Comparison of ENCODE assay signal across 20 cellular contexts in the genomic region with DNA sequence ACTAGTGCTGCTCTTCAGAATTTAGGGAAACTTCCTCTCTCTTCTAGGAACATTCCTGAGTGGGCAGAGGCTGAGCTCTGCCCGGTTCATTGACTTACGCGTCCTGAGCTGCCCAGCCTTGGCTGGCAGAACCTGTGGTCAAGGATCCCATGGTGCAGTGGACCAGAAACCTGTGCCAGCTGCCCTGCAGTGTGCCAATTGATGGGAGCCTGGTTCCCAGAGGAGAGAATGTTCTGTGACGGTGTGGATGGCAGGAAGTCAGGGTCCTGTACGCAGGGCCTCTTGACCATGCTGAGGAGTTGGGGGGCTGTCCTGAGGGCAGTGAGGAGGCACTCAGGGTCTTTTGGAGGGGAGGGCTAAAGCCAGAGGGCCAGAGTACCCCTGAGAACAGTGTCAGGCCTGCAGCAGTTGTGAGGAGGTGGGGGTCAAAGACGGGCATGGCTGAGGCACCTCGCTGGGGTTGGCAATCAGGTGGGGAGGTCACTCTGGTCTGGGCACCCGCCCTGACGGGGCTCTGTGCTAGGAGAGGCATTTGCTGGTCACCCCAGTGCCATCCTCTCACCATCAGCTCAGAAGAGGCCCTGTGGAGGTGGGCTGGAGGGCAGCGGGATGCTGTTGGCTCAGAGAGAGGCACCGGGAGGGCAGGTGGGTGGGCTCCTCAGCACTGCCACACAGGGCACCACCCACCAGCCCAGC.
DNase-seq lines count a peak whose midpoint lies in the region; ATAC-seq and TF ChIP-seq lines count a peak whose summit lies in the region.
"Had no signal": no experiment of that assay in that cellular context is flagged by ENCODE, and none has a peak within 500 bp of the region (broad histone marks: within the 10 kb centered on the region; RNA-seq: fewer than 3 reads in every experiment).

No MANE protein-coding gene starts in this region.

- peaks cover 8% of the 10 kb centered on the region for H3K27me3 Mint-ChIP-seq in activated CD4-positive, alpha-beta T cell treated with anti-CD3 and anti-CD28 coated beads, Interleukin-2, amount 10 ng/mL, durations not matched to agents 7 days and 5 days
- H3K27me3 Mint-ChIP-seq in mesothelial cell of epicardium (ENCODE audit: low read depth) (peaks cover 24% of the 10 kb centered on the region), type B pancreatic cell (peaks cover 23% of the 10 kb centered on the region)

- POLR2A ChIA-PET in activated CD4-positive, alpha-beta T cell treated with anti-CD3 and anti-CD28 coated beads, Interleukin-2, amount 10 ng/mL, durations not matched to agents 7 days and 5 days (lab: Charles Lee), result no interaction called here

- no peak overlapping the region for H3K27ac Mint-ChIP-seq in activated CD4-positive, alpha-beta T cell treated with anti-CD3 and anti-CD28 coated beads, Interleukin-2, amount 10 ng/mL, durations not matched to agents 7 days and 5 days
- H3K27ac Mint-ChIP-seq in mesothelial cell of epicardium, result no peak overlapping the region
- no peak overlapping the region for H3K27ac Mint-ChIP-seq in type B pancreatic cell
- H3K27ac Mint-ChIP-seq: T-helper 17 cell had no signal

- ATAC-seq in Right ventricle myocardium inferior (peak; percentile 60), GM18907 (IDR thresholded peaks at IDR 0.05; ENCODE audit: unreplicated experiment) (no peak), GM21381 (IDR thresholded peaks at IDR 0.05; ENCODE audit: unreplicated experiment) (no peak)
- ATAC-seq: GM12878, left colon, T-helper 17 cell had no signal

- TF ChIP-seq CTCF in mesothelial cell of epicardium (IDR thresholded peaks at IDR 0.05; ENCODE audit: unreplicated experiment) (no peak), type B pancreatic cell (conservative IDR thresholded peaks at IDR 0.05) (no peak)

- intact Hi-C loops in Right ventricle myocardium inferior (cut with DNase I), result no loop called here

- CTCF ChIA-PET in activated CD4-positive, alpha-beta T cell treated with anti-CD3 and anti-CD28 coated beads, Interleukin-2, amount 10 ng/mL, durations not matched to agents 7 days and 5 days (lab: Charles Lee), result no interaction called here

- H3K4me3 Mint-ChIP-seq in activated CD4-positive, alpha-beta T cell treated with anti-CD3 and anti-CD28 coated beads, Interleukin-2, amount 10 ng/mL, durations not matched to agents 7 days and 5 days, result no peak overlapping the region
- H3K4me3 Mint-ChIP-seq in mesothelial cell of epicardium (no peak overlapping the region), type B pancreatic cell (no peak overlapping the region)
- H3K4me3 Mint-ChIP-seq: T-helper 17 cell had no signal

- peak; percentile 1 for DNase-seq in activated CD4-positive, alpha-beta T cell treated with anti-CD3 and anti-CD28 coated beads, Interleukin-2, amount 10 ng/mL, durations not matched to agents 7 days and 5 days
- DNase-seq in activated CD4-positive, alpha-beta T cell treated with anti-CD3 and anti-CD28 coated beads, Interleukin-2, amount 50 U/mL, for 1 hour, result no peak
- DNase-seq in Right ventricle myocardium inferior (ENCODE audit: missing footprints), result no peak
- DNase-seq in mesothelial cell of epicardium (ENCODE audit: low spot score in 2 of 2, unreplicated experiment in 2 of 2), result peak; percentile 3 to 27
- peak; percentile 50 for DNase-seq in type B pancreatic cell (ENCODE audit: extremely low spot score, unreplicated experiment)
- no peak for DNase-seq in amniotic stem cell (lab: John Stamatoyannopoulos, UW)
- DNase-seq: activated naive CD4-positive, alpha-beta T cell; DMS 273 treated with DMSO at 0.1 percent for 48 hours; GF-D8; Kasumi-1; NCI-H1092 treated with DMSO at 0.1 percent for 48 hours; NCI-H2107; NCI-H526; small intestine; stimulated activated CD8-positive, alpha-beta memory T cell treated with anti-CD3 and anti-CD28 coated beads, Interleukin-4, amount 100 ng/mL, for 48 hours; T-helper 17 cell had no signal

- no peaks in the 10 kb centered on the region for H3K4me1 Mint-ChIP-seq in activated CD4-positive, alpha-beta T cell treated with anti-CD3 and anti-CD28 coated beads, Interleukin-2, amount 10 ng/mL, durations not matched to agents 7 days and 5 days
- H3K4me1 Mint-ChIP-seq in mesothelial cell of epicardium, result no peaks in the 10 kb centered on the region
- H3K4me1 Mint-ChIP-seq in type B pancreatic cell (ENCODE audit: unreplicated experiment), result no peaks in the 10 kb centered on the region
- H3K4me1 Mint-ChIP-seq: T-helper 17 cell had no signal

- no peaks in the 10 kb centered on the region for H3K9me3 Mint-ChIP-seq in activated CD4-positive, alpha-beta T cell treated with anti-CD3 and anti-CD28 coated beads, Interleukin-2, amount 10 ng/mL, durations not matched to agents 7 days and 5 days
- no peaks in the 10 kb centered on the region for H3K9me3 Mint-ChIP-seq in mesothelial cell of epicardium
- H3K9me3 Mint-ChIP-seq in type B pancreatic cell, result no peaks in the 10 kb centered on the region

- no peaks in the 10 kb centered on the region for H3K36me3 Mint-ChIP-seq in activated CD4-positive, alpha-beta T cell treated with anti-CD3 and anti-CD28 coated beads, Interleukin-2, amount 10 ng/mL, durations not matched to agents 7 days and 5 days (ENCODE audit: low read depth)
- H3K36me3 Mint-ChIP-seq in mesothelial cell of epicardium, result no peaks in the 10 kb centered on the region
- no peaks in the 10 kb centered on the region for H3K36me3 Mint-ChIP-seq in type B pancreatic cell

Comparison
In these comparisons a context has a peak if more than half of its experiments do, and no peak if none do; other contexts are left out.
1. DNase-seq: peak in activated CD4-positive, alpha-beta T cell treated with anti-CD3 and anti-CD28 coated beads, Interleukin-2, amount 10 ng/mL, durations not matched to agents 7 days and 5 days (single experiment), mesothelial cell of epicardium (2 of 2) and type B pancreatic cell (single experiment); none in activated CD4-positive, alpha-beta T cell treated with anti-CD3 and anti-CD28 coated beads, Interleukin-2, amount 50 U/mL, for 1 hour (single experiment), Right ventricle myocardium inferior (single experiment) and amniotic stem cell (single experiment).